Comparison of ENCODE assay signal across 8 cellular contexts in genomic region chr3:160885791-160886286, GRCh38.
A peak's percentile ranks its signal among the peaks of the same experiment; 100 is the strongest.
DNase-seq lines count a peak whose midpoint lies in the region; ATAC-seq, FAIRE-seq and TF ChIP-seq lines count a peak whose summit lies in the region.

No MANE protein-coding gene starts in this region.

- peak; percentile 19 for DNase-seq in GM12864 (ENCODE audit: low read depth)
- DNase-seq in H54 (ENCODE audit: insufficient read length, low spot score): peak; percentile 24
- peak; percentile 31 for DNase-seq in NAMALWA (ENCODE audit: low spot score)
- DNase-seq in brain microvascular endothelial cell: peak; percentile 82
- DNase-seq in myocyte (ENCODE audit: low read depth): peak; percentile 64
- DNase-seq in iPS-NIHi11 (ENCODE audit: low spot score): no peak
- DNase-seq in activated T-helper 2 cell treated with anti-CD3 and anti-CD28 coated beads, Interferon-gamma antibody, Interleukin-2, Interleukin-4, amounts not matched to agents 10 μg/mL and 5 μg/mL and 100 μg/mL, durations not matched to agents 14 hours and 24 hours and 36 hours (ENCODE audit: low spot score): no peak

- H3K27ac ChIP-seq in brain microvascular endothelial cell: peak overlapping the region; percentile 18

- FAIRE-seq in H54 (lab: Jason Lieb, UNC): peak; percentile 15

- no peak for ATAC-seq in HG03469 (IDR thresholded peaks at IDR 0.05; ENCODE audit: unreplicated experiment)

- in situ Hi-C loops in brain microvascular endothelial cell (cut with HindIII; ENCODE audit: low pct_ligation_motif_present, low sequenced_read_pairs): no loop called here

- H3K27ac Mint-ChIP-seq in activated T-helper 2 cell treated with anti-CD3 and anti-CD28 coated beads, Interferon-gamma antibody, Interleukin-2, Interleukin-4, amounts not matched to agents 10 μg/mL and 5 μg/mL and 100 μg/mL, durations not matched to agents 14 hours and 24 hours and 36 hours: no peak overlapping the region

- no peak overlapping the region for H3K4me3 Mint-ChIP-seq in activated T-helper 2 cell treated with anti-CD3 and anti-CD28 coated beads, Interferon-gamma antibody, Interleukin-2, Interleukin-4, amounts not matched to agents 10 μg/mL and 5 μg/mL and 100 μg/mL, durations not matched to agents 14 hours and 24 hours and 36 hours (ENCODE audit: low read depth)

- TF ChIP-seq CTCF in GM12864 (IDR thresholded peaks at IDR 0.05; ENCODE audit: low read depth, low read length, missing control alignments) (no peak), brain microvascular endothelial cell (IDR thresholded peaks at IDR 0.05; ENCODE audit: low read depth, low read length, missing control alignments) (peak; percentile 40)

- H3K36me3 ChIP-seq in brain microvascular endothelial cell (replicated peaks): no peaks in the 10 kb centered on the region

- H3K27me3 Mint-ChIP-seq in activated T-helper 2 cell treated with anti-CD3 and anti-CD28 coated beads, Interferon-gamma antibody, Interleukin-2, Interleukin-4, amounts not matched to agents 10 μg/mL and 5 μg/mL and 100 μg/mL, durations not matched to agents 14 hours and 24 hours and 36 hours (ENCODE audit: low read depth): peaks cover 5% of the 10 kb centered on the region

- H3K27me3 ChIP-seq in brain microvascular endothelial cell (replicated peaks): no peaks in the 10 kb centered on the region

- TF ChIP-seq POLR2A in H54 (IDR thresholded peaks at IDR 0.05; ENCODE audit: low read depth, low read length): no peak

- no peak overlapping the region for H3K4me3 ChIP-seq in GM12864 (ENCODE audit: low read depth, low read length)
- no peak overlapping the region for H3K4me3 ChIP-seq in brain microvascular endothelial cell (ENCODE audit: low read depth, low read length)

- intact Hi-C loops in activated T-helper 2 cell treated with anti-CD3 and anti-CD28 coated beads, Interferon-gamma antibody, Interleukin-2, Interleukin-4, amounts not matched to agents 10 μg/mL and 5 μg/mL and 100 μg/mL, durations not matched to agents 14 hours and 24 hours and 36 hours (cut with micrococcal nuclease): no loop called here

- H3K4me1 Mint-ChIP-seq in activated T-helper 2 cell treated with anti-CD3 and anti-CD28 coated beads, Interferon-gamma antibody, Interleukin-2, Interleukin-4, amounts not matched to agents 10 μg/mL and 5 μg/mL and 100 μg/mL, durations not matched to agents 14 hours and 24 hours and 36 hours (ENCODE audit: low read depth): peaks cover 5% of the 10 kb centered on the region

- H3K9me3 Mint-ChIP-seq in activated T-helper 2 cell treated with anti-CD3 and anti-CD28 coated beads, Interferon-gamma antibody, Interleukin-2, Interleukin-4, amounts not matched to agents 10 μg/mL and 5 μg/mL and 100 μg/mL, durations not matched to agents 14 hours and 24 hours and 36 hours: peaks cover 17% of the 10 kb centered on the region

- no peaks in the 10 kb centered on the region for H3K36me3 Mint-ChIP-seq in activated T-helper 2 cell treated with anti-CD3 and anti-CD28 coated beads, Interferon-gamma antibody, Interleukin-2, Interleukin-4, amounts not matched to agents 10 μg/mL and 5 μg/mL and 100 μg/mL, durations not matched to agents 14 hours and 24 hours and 36 hours (ENCODE audit: low read depth)

Comparison
In these comparisons a context has a peak if more than half of its experiments do, and no peak if none do; other contexts are left out.
1. DNase-seq: peak in GM12864 (single experiment), H54 (single experiment), NAMALWA (single experiment), brain microvascular endothelial cell (single experiment) and myocyte (single experiment); none in iPS-NIHi11 (single experiment) and activated T-helper 2 cell treated with anti-CD3 and anti-CD28 coated beads, Interferon-gamma antibody, Interleukin-2, Interleukin-4, amounts not matched to agents 10 μg/mL and 5 μg/mL and 100 μg/mL, durations not matched to agents 14 hours and 24 hours and 36 hours (single experiment).